In genomic region chr7:140568021-140568813, GRCh38 we compare ENCODE assay signal across 12 cellular contexts.
"Had no signal": no experiment of that assay in that cellular context is flagged by ENCODE, and none has a peak within 500 bp of the region (broad histone marks: within the 10 kb centered on the region; RNA-seq: fewer than 3 reads in every experiment).

No MANE protein-coding gene starts in this region.

- DNase-seq: activated CD4-positive, alpha-beta memory T cell treated with anti-CD3 and anti-CD28 coated beads, Interleukin-2, amount 10 ng/mL, durations not matched to agents 7 days and 5 days; activated CD4-positive, alpha-beta T cell treated with anti-CD3 and anti-CD28 coated beads for 4 hours; activated T-cell treated with anti-CD3 and anti-CD28 coated beads, Interleukin-2, amount 50 U/mL, for 24 hours; esophagus squamous epithelium; glutamatergic neuron; T-helper 17 cell had no signal

- H3K4me1 Mint-ChIP-seq: activated CD4-positive, alpha-beta memory T cell treated with anti-CD3 and anti-CD28 coated beads, Interleukin-2, amount 10 ng/mL, durations not matched to agents 7 days and 5 days; activated naive CD4-positive, alpha-beta T cell treated with anti-CD3 and anti-CD28 coated beads, Interleukin-2, amount 50 U/mL, for 24 hours; stimulated activated effector memory CD8-positive, alpha-beta T cell treated with anti-CD3 and anti-CD28 coated beads, Interleukin-12 subunit alpha, Interleukin-12 subunit beta, amount 100 ng/mL, for 72 hours had no signal

- H3K36me3 Mint-ChIP-seq: activated naive CD4-positive, alpha-beta T cell treated with anti-CD3 and anti-CD28 coated beads, Interleukin-2, amount 50 U/mL, for 24 hours; stimulated activated effector memory CD8-positive, alpha-beta T cell treated with anti-CD3 and anti-CD28 coated beads, Interleukin-12 subunit alpha, Interleukin-12 subunit beta, amount 100 ng/mL, for 72 hours; WTC11 had no signal

- H3K9me3 ChIP-seq: adrenal gland, esophagus squamous epithelium had no signal

- H3K27ac Mint-ChIP-seq: activated CD4-positive, alpha-beta memory T cell treated with anti-CD3 and anti-CD28 coated beads, Interleukin-2, amount 10 ng/mL, durations not matched to agents 7 days and 5 days; activated naive CD4-positive, alpha-beta T cell treated with anti-CD3 and anti-CD28 coated beads, Interleukin-2, amount 50 U/mL, for 24 hours; activated T-cell treated with anti-CD3 and anti-CD28 coated beads, Interleukin-2, amount 50 U/mL, for 24 hours; stimulated activated effector memory CD8-positive, alpha-beta T cell treated with anti-CD3 and anti-CD28 coated beads, Interleukin-12 subunit alpha, Interleukin-12 subunit beta, amount 100 ng/mL, for 72 hours; T-helper 17 cell; type B pancreatic cell; WTC11 had no signal

- H3K4me3 ChIP-seq: adrenal gland, cardiac muscle cell, esophagus squamous epithelium had no signal

- H3K36me3 ChIP-seq: adrenal gland had no signal

- H3K27ac ChIP-seq: cardiac muscle cell had no signal

- ATAC-seq: stimulated activated effector memory CD8-positive, alpha-beta T cell treated with anti-CD3 and anti-CD28 coated beads, Interleukin-12 subunit alpha, Interleukin-12 subunit beta, amount 100 ng/mL, for 72 hours; T-helper 17 cell; WTC11 had no signal

- H3K9me3 Mint-ChIP-seq: activated CD4-positive, alpha-beta memory T cell treated with anti-CD3 and anti-CD28 coated beads, Interleukin-2, amount 10 ng/mL, durations not matched to agents 7 days and 5 days; activated naive CD4-positive, alpha-beta T cell treated with anti-CD3 and anti-CD28 coated beads, Interleukin-2, amount 50 U/mL, for 24 hours; activated T-cell treated with anti-CD3 and anti-CD28 coated beads, Interleukin-2, amount 50 U/mL, for 24 hours; stimulated activated effector memory CD8-positive, alpha-beta T cell treated with anti-CD3 and anti-CD28 coated beads, Interleukin-12 subunit alpha, Interleukin-12 subunit beta, amount 100 ng/mL, for 72 hours; type B pancreatic cell; WTC11 had no signal

- H3K4me3 Mint-ChIP-seq: activated CD4-positive, alpha-beta memory T cell treated with anti-CD3 and anti-CD28 coated beads, Interleukin-2, amount 10 ng/mL, durations not matched to agents 7 days and 5 days; activated naive CD4-positive, alpha-beta T cell treated with anti-CD3 and anti-CD28 coated beads, Interleukin-2, amount 50 U/mL, for 24 hours; activated T-cell treated with anti-CD3 and anti-CD28 coated beads, Interleukin-2, amount 50 U/mL, for 24 hours; stimulated activated effector memory CD8-positive, alpha-beta T cell treated with anti-CD3 and anti-CD28 coated beads, Interleukin-12 subunit alpha, Interleukin-12 subunit beta, amount 100 ng/mL, for 72 hours; T-helper 17 cell; type B pancreatic cell; WTC11 had no signal

- H3K27me3 ChIP-seq: adrenal gland, cardiac muscle cell had no signal

- H3K27me3 Mint-ChIP-seq: type B pancreatic cell had no signal
